In genomic region chr11:86559311-86559945, GRCh38 we compare ENCODE assay signal across 10 cellular contexts.
DNase-seq lines count a peak whose midpoint lies in the region; ATAC-seq and TF ChIP-seq lines count a peak whose summit lies in the region.
"Had no signal": no experiment of that assay in that cellular context is flagged by ENCODE, and none has a peak within 500 bp of the region (broad histone marks: within the 10 kb centered on the region; RNA-seq: fewer than 3 reads in every experiment).

No MANE protein-coding gene starts in this region.

- no peak overlapping the region for H3K4me3 Mint-ChIP-seq in WTC11

- ATAC-seq in WTC11 (no peak; the same call in 1 of the 2 replicates), foreskin keratinocyte (peak; percentile 90), GM18873 (IDR thresholded peaks at IDR 0.05; ENCODE audit: low FRiP score, unreplicated experiment) (no peak)
- ATAC-seq: activated naive CD4-positive, alpha-beta T cell treated with anti-CD3 and anti-CD28 coated beads, Interleukin-2, amount 50 U/mL, for 72 hours had no signal

- H2AFZ ChIP-seq in osteoblast (ENCODE audit: low read length) = peak overlapping the region; percentile 26
- H2AFZ ChIP-seq in OCI-LY7 (ENCODE audit: low read length) = no peak overlapping the region

- H3K79me2 ChIP-seq in osteoblast (ENCODE audit: insufficient read depth, low read length) = no peaks in the 10 kb centered on the region
- H3K79me2 ChIP-seq in OCI-LY7 (ENCODE audit: insufficient read depth, low read depth, low read length) = no peaks in the 10 kb centered on the region

- no peak for TF ChIP-seq CTCF in A673 (conservative IDR thresholded peaks at IDR 0.05; ENCODE audit: low read depth, low read length)
- no peak for TF ChIP-seq CTCF in WTC11 (IDR thresholded peaks at IDR 0.05)
- TF ChIP-seq CTCF in foreskin keratinocyte (conservative IDR thresholded peaks at IDR 0.05) = no peak
- TF ChIP-seq CTCF in osteoblast (IDR thresholded peaks at IDR 0.05; ENCODE audit: extremely low read depth, low read depth, low read length) = no peak
- TF ChIP-seq CTCF in OCI-LY7 (conservative IDR thresholded peaks at IDR 0.05; ENCODE audit: low read length) = no peak

- no peaks in the 10 kb centered on the region; the same call in 1 of the 2 replicates for H3K9me2 ChIP-seq in OCI-LY7 (ENCODE audit: insufficient read depth, low read length)

- H3K27me3 Mint-ChIP-seq in WTC11 (ENCODE audit: low read depth) = no peaks in the 10 kb centered on the region

- H3K9me3 ChIP-seq in A673 (ENCODE audit: low read depth, low read length, poor library complexity, severe bottlenecking) = no peaks in the 10 kb centered on the region
- no peaks in the 10 kb centered on the region for H3K9me3 ChIP-seq in osteoblast (ENCODE audit: low read depth, low read length)
- no peaks in the 10 kb centered on the region for H3K9me3 ChIP-seq in OCI-LY7 (ENCODE audit: low read length)

- no peaks in the 10 kb centered on the region for H3K36me3 Mint-ChIP-seq in WTC11

- H3K27ac ChIP-seq in A673 (ENCODE audit: low read depth, low read length, poor library complexity, severe bottlenecking) (no peak overlapping the region), foreskin keratinocyte (no peak overlapping the region), osteoblast (ENCODE audit: low read depth, low read length) (peak overlapping the region; percentile 95), OCI-LY7 (ENCODE audit: low read depth, low read length, poor library complexity, severe bottlenecking) (no peak overlapping the region)

- H3K4me1 Mint-ChIP-seq in WTC11 = peaks cover 6% of the 10 kb centered on the region; the same call in 1 of the 2 replicates

- no TSS peak for BruUV-seq in A673 (replicated peaks; lab: Mats Ljungman, UMichigan)
- no TSS peak for BruUV-seq in OCI-LY7 (replicated peaks; lab: Mats Ljungman, UMichigan)

- POLR2A ChIA-PET in A673 (lab: Charles Lee; ENCODE audit: low non-redundant PET) (no interaction called here), WTC11 (lab: Charles Lee) (no interaction called here), OCI-LY7 (lab: Charles Lee) (interaction anchor here (0.5 kb wide), 1 partner anchor 15 kb away, joined by 3 read pairs; no protein-coding TSS in a partner anchor)

- no peaks in the 10 kb centered on the region for H3K27me3 ChIP-seq in A673 (replicated peaks; ENCODE audit: insufficient read depth, low read depth, low read length, poor library complexity)
- no peaks in the 10 kb centered on the region for H3K27me3 ChIP-seq in foreskin keratinocyte
- no peaks in the 10 kb centered on the region for H3K27me3 ChIP-seq in osteoblast (ENCODE audit: insufficient read depth, low read length)

- H4K20me1 ChIP-seq in osteoblast (ENCODE audit: insufficient read depth, low read length) = no peaks in the 10 kb centered on the region
- no peaks in the 10 kb centered on the region for H4K20me1 ChIP-seq in OCI-LY7 (ENCODE audit: insufficient read depth, low read length)

- intact Hi-C loops in A673 (cut with micrococcal nuclease; ENCODE audit: unreplicated experiment) (no loop called here), OCI-LY7 (cut with micrococcal nuclease; ENCODE audit: unreplicated experiment) (no loop called here)

- CTCF ChIA-PET in A673 (lab: Charles Lee) = interaction anchor here (0.5 kb wide), 1 partner anchor 700 kb away, joined by 12 read pairs; no protein-coding TSS in a partner anchor
- CTCF ChIA-PET in WTC11 (lab: Charles Lee) = interaction anchor here (1.3 kb wide), 1 partner anchor 12 kb away, joined by 3 read pairs; no protein-coding TSS in a partner anchor
- CTCF ChIA-PET in OCI-LY7 (lab: Charles Lee; ENCODE audit: unreplicated experiment) = no interaction called here

- DNase-seq in A673 (ENCODE audit: low spot score) (peak; percentile 31), WTC11 (ENCODE audit: low spot score) (no peak), foreskin keratinocyte (peak; percentile 96), osteoblast (ENCODE audit: insufficient read length, low spot score, missing footprints) (peak; percentile 93), OCI-M2 (lab: John Stamatoyannopoulos, UW; ENCODE audit: unreplicated experiment) (no peak), OCI-LY7 (ENCODE audit: low spot score) (no peak), SIG-M5 treated with dmso at 0.1 percent for 504 hours (lab: John Stamatoyannopoulos, UW; ENCODE audit: unreplicated experiment) (no peak)
- DNase-seq: NCI-H1436 had no signal

- peaks cover 10% of the 10 kb centered on the region for H3K9me3 Mint-ChIP-seq in WTC11

- H3K4me3 ChIP-seq in A673 (ENCODE audit: low read depth, low read length, poor library complexity, severe bottlenecking) (no peak overlapping the region), osteoblast (ENCODE audit: insufficient read depth, low read length) (peak overlapping the region; percentile 44), OCI-LY7 (ENCODE audit: low read depth, low read length, poor library complexity, severe bottlenecking) (no peak overlapping the region)

- H3K4me2 ChIP-seq in osteoblast (ENCODE audit: insufficient read depth, low read length) (peak overlapping the region; percentile 66), OCI-LY7 (ENCODE audit: low read length) (no peak overlapping the region)

- H3K4me1 ChIP-seq in A673 (ENCODE audit: insufficient read depth, low read length, poor library complexity, severe bottlenecking) (no peaks in the 10 kb centered on the region), foreskin keratinocyte (peaks cover 27% of the 10 kb centered on the region), osteoblast (ENCODE audit: insufficient read depth, low read length) (peaks cover 22% of the 10 kb centered on the region), OCI-LY7 (ENCODE audit: insufficient read depth, low read length, poor library complexity, severe bottlenecking) (no peaks in the 10 kb centered on the region)

- no peak overlapping the region for H3K27ac Mint-ChIP-seq in WTC11
- H3K27ac Mint-ChIP-seq: activated naive CD4-positive, alpha-beta T cell treated with anti-CD3 and anti-CD28 coated beads, Interleukin-2, amount 50 U/mL, for 72 hours had no signal

- H3K36me3 ChIP-seq in A673 (ENCODE audit: insufficient read depth, low read length, poor library complexity, severe bottlenecking) = no peaks in the 10 kb centered on the region
- H3K36me3 ChIP-seq in osteoblast (ENCODE audit: insufficient read depth, low read length) = no peaks in the 10 kb centered on the region
- no peaks in the 10 kb centered on the region for H3K36me3 ChIP-seq in OCI-LY7 (ENCODE audit: insufficient read depth, low read length)

TF ChIP-seq in WTC11, 78 proteins besides CTCF, POLR2A, EP300 and RAD21:
- TF ChIP-seq ZNF232 (CRISPR knock-in tag; IDR thresholded peaks at IDR 0.05) = no peak
- 0 out of 2 replicates have a peak, but pooled peaks have one; percentile 9 for TF ChIP-seq SOX15 (CRISPR knock-in tag; IDR thresholded peaks at IDR 0.05)

Comparison
In these comparisons a context has a peak if more than half of its experiments do, and no peak if none do; other contexts are left out.
1. DNase-seq: peak in A673 (single experiment), foreskin keratinocyte (2 of 2) and osteoblast (single experiment); none in WTC11 (single experiment), OCI-M2 (single experiment), OCI-LY7 (single experiment) and SIG-M5 treated with dmso at 0.1 percent for 504 hours (single experiment).